9 cellular contexts compared by ENCODE assay signal in the genomic region with DNA sequence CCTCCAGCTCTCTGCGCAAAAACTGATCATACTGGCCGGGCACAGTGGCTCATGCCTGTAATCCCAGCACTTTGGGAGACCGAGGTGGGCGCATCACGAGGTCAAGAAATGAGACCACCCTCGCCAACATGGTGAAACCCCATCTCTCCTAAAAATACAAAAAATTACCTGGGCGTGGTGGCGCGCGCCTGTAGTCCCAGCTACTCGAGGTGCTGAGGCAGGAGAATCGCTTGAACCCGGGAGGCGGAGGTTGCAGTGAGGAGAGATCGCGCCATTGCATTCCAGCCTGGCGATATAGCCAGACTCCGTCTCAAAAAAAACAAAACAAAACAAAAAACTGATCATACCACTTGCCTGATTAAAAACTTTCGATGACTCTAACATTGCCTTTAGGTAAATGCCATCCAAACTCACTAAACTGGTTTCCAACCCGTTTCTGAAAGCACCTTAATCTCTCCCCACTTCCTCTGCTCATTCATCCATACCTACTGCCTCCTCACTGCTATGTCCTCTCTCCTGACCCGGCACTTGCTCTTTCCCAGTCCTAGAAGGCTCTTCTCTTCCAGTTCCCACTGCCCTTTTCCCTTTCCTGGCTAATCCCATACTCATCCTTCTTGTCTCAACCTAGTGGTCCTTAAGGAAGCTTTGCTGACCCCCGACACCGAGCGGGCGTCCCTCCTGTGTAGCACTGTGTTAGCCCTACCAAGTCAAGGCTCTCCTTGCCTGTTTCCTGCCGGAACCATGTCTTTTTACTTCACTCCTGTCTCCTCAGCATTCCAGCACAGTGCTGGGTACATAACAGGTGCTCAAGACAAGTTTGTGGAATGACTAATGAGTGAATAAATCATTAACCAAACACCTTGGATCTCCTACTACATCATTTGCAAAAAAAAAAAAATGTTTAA. TPM values are rescaled to one million over a fixed set of nuclear protein-coding genes. Genes with fewer than 3 reads are reported as not detected.
DNase-seq lines count a peak whose midpoint lies in the region; ATAC-seq and TF ChIP-seq lines count a peak whose summit lies in the region.
"Had no signal": no experiment of that assay in that cellular context is flagged by ENCODE, and none has a peak within 500 bp of the region (broad histone marks: within the 10 kb centered on the region; RNA-seq: fewer than 3 reads in every experiment).

No MANE protein-coding gene starts in this region.

- H3K27ac ChIP-seq in esophagus squamous epithelium: peak overlapping the region; percentile 90 to 98 (median 98)
- peak overlapping the region; percentile 82 for H3K27ac ChIP-seq in rectal smooth muscle tissue (ENCODE audit: low read depth, low read length)

- TF ChIP-seq POLR2A in esophagus squamous epithelium (IDR thresholded peaks at IDR 0.05): no peak

- intact Hi-C loops in esophagus squamous epithelium (cut with DNase I): no loop called here

- WGBS in esophagus squamous epithelium, 2 donors: 54 to 62% methylated on average over 21 to 26 of the region's 26 CpGs

- TF ChIP-seq CTCF in esophagus squamous epithelium (IDR thresholded peaks at IDR 0.05): no peak

- peak; percentile 15 for ATAC-seq in GM18867 (IDR thresholded peaks at IDR 0.05; ENCODE audit: unreplicated experiment)
- peak; percentile 23 for ATAC-seq in HG02678 (IDR thresholded peaks at IDR 0.05; ENCODE audit: unreplicated experiment)

- no peak overlapping the region for H3K9ac ChIP-seq in rectal smooth muscle tissue (ENCODE audit: low read length)

- DNase-seq in NCI-H748 (lab: John Stamatoyannopoulos, UW; ENCODE audit: unreplicated experiment) (peak; percentile 49), esophagus squamous epithelium (lab: John Stamatoyannopoulos, UW) (no peak), activated gamma-delta T cell treated with Interleukin-2 at 50 U/mL for 16 hours (no peak), NCI-H1930 (lab: John Stamatoyannopoulos, UW) (no peak), T-helper 2 cell (no peak)

- H3K9me3 ChIP-seq in esophagus squamous epithelium: no peaks in the 10 kb centered on the region

- H3K36me3 ChIP-seq in esophagus squamous epithelium: no peaks in the 10 kb centered on the region
- no peaks in the 10 kb centered on the region for H3K36me3 ChIP-seq in rectal smooth muscle tissue (ENCODE audit: control insufficient read depth, insufficient read depth, low read length)

- H3K4me1 ChIP-seq in esophagus squamous epithelium (peaks cover 26 to 83% (median 27%) of the 10 kb centered on the region in 3 donors), rectal smooth muscle tissue (ENCODE audit: control insufficient read depth, insufficient read depth, low read length) (peaks cover 10% of the 10 kb centered on the region)

- H3K4me3 ChIP-seq in esophagus squamous epithelium (peak overlapping the region; percentile 67 to 96 (median 93)), rectal smooth muscle tissue (ENCODE audit: low read length) (peak overlapping the region; percentile 86)

- no peaks in the 10 kb centered on the region for H3K27me3 ChIP-seq in esophagus squamous epithelium
- no peaks in the 10 kb centered on the region for H3K27me3 ChIP-seq in rectal smooth muscle tissue (ENCODE audit: control insufficient read depth, insufficient read depth, low read length)

RNA-seq across cellular contexts. Expression of gene MIOS, which starts 0.7 kb away (rescaled TPM):
- total RNA-seq in esophagus squamous epithelium: 10 to 100 TPM; 36.5 to 62.9 (median 53.7) TPM

RNA-seq across cellular contexts. Expression of gene COL28A1, which starts 30.3 kb away (rescaled TPM):
- total RNA-seq in esophagus squamous epithelium: 1 to 10 TPM in 1 of 4 donors, under 1 TPM in 3; 0.11 to 3.1 (median 0.40) TPM
- total RNA-seq: activated naive CD8-positive, alpha-beta T cell treated with anti-CD3 and anti-CD28 coated beads, Interleukin-2, amount 10 ng/mL, durations not matched to agents 7 days and 5 days had no signal
